In genomic region chr12:125159687-125160086, GRCh38 we compare ENCODE assay signal across 14 cellular contexts. TPM values are rescaled to one million over a fixed set of nuclear protein-coding genes. Genes with fewer than 3 reads are reported as not detected.
"Had no signal": no experiment of that assay in that cellular context is flagged by ENCODE, and none has a peak within 500 bp of the region (broad histone marks: within the 10 kb centered on the region; RNA-seq: fewer than 3 reads in every experiment).

No MANE protein-coding gene starts in this region.

- ATAC-seq: left lobe of liver; psoas muscle; stimulated activated naive CD8-positive, alpha-beta T cell treated with anti-CD3 and anti-CD28 coated beads, Interleukin-15, Interleukin-2, amounts not matched to agents 100 U/mL and 50 U/mL, for 24 hours had no signal

- DNase-seq: activated B cell treated with CpG ODN at 0.5 μM for 24 hours; activated CD4-positive, alpha-beta T cell treated with anti-CD3 and anti-CD28 coated beads, Interleukin-2, amount 10 ng/mL, durations not matched to agents 24 days and 14 days; activated naive CD4-positive, alpha-beta T cell treated with anti-CD3 and anti-CD28 coated beads for 36 hours; glutamatergic neuron; psoas muscle; sigmoid colon; stimulated activated CD4-positive, alpha-beta T cell treated with anti-CD3 and anti-CD28 coated beads, Interleukin-12 subunit alpha, Interleukin-12 subunit beta, amount 100 ng/mL, for 4 hours; stimulated activated naive CD8-positive, alpha-beta T cell treated with anti-CD3 and anti-CD28 coated beads, Interleukin-15, Interleukin-2, amounts not matched to agents 100 U/mL and 50 U/mL, for 24 hours had no signal

- H3K27ac ChIP-seq: esophagus muscularis mucosa, psoas muscle, sigmoid colon, suprapubic skin had no signal

- H3K36me3 Mint-ChIP-seq: type B pancreatic cell had no signal

- H3K27ac Mint-ChIP-seq: activated B cell treated with CpG ODN at 0.5 μM for 24 hours; activated CD4-positive, alpha-beta T cell treated with anti-CD3 and anti-CD28 coated beads, Interleukin-2, amount 10 ng/mL, durations not matched to agents 24 days and 14 days; activated naive CD4-positive, alpha-beta T cell treated with anti-CD3 and anti-CD28 coated beads for 36 hours; activated T-helper 1 cell treated with anti-CD3 and anti-CD28 coated beads, Interleukin-12 subunit alpha, Interleukin-12 subunit beta, Interleukin-2, Interleukin-4 antibody, amounts not matched to agents 30 ng/mL and 10 ng/mL and 1 ng/mL, durations not matched to agents 14 hours and 24 hours and 36 hours; nephron; type B pancreatic cell had no signal

- H3K9me3 Mint-ChIP-seq: activated CD4-positive, alpha-beta T cell treated with anti-CD3 and anti-CD28 coated beads, Interleukin-2, amount 10 ng/mL, durations not matched to agents 24 days and 14 days; activated T-helper 1 cell treated with anti-CD3 and anti-CD28 coated beads, Interleukin-12 subunit alpha, Interleukin-12 subunit beta, Interleukin-2, Interleukin-4 antibody, amounts not matched to agents 30 ng/mL and 10 ng/mL and 1 ng/mL, durations not matched to agents 14 hours and 24 hours and 36 hours; type B pancreatic cell had no signal

- H3K27me3 ChIP-seq: esophagus muscularis mucosa, sigmoid colon, suprapubic skin had no signal

- H3K4me3 ChIP-seq: esophagus muscularis mucosa, psoas muscle, sigmoid colon, suprapubic skin had no signal

- H3K36me3 ChIP-seq: esophagus muscularis mucosa, sigmoid colon, suprapubic skin had no signal

- H3K4me1 Mint-ChIP-seq: activated B cell treated with CpG ODN at 0.5 μM for 24 hours; activated CD4-positive, alpha-beta T cell treated with anti-CD3 and anti-CD28 coated beads, Interleukin-2, amount 10 ng/mL, durations not matched to agents 24 days and 14 days; nephron had no signal

- H3K4me3 Mint-ChIP-seq: activated B cell treated with CpG ODN at 0.5 μM for 24 hours; activated CD4-positive, alpha-beta T cell treated with anti-CD3 and anti-CD28 coated beads, Interleukin-2, amount 10 ng/mL, durations not matched to agents 24 days and 14 days; activated naive CD4-positive, alpha-beta T cell treated with anti-CD3 and anti-CD28 coated beads for 36 hours; activated T-helper 1 cell treated with anti-CD3 and anti-CD28 coated beads, Interleukin-12 subunit alpha, Interleukin-12 subunit beta, Interleukin-2, Interleukin-4 antibody, amounts not matched to agents 30 ng/mL and 10 ng/mL and 1 ng/mL, durations not matched to agents 14 hours and 24 hours and 36 hours; nephron; type B pancreatic cell had no signal

- H3K9me3 ChIP-seq: psoas muscle, suprapubic skin had no signal

- H3K4me1 ChIP-seq: psoas muscle, sigmoid colon, suprapubic skin had no signal

RNA-seq across cellular contexts. Expression of gene TMEM132B, which starts 26.5 kb away (rescaled TPM):
- total RNA-seq: activated B cell treated with CpG ODN at 0.5 μM for 24 hours; activated CD4-positive, alpha-beta T cell treated with anti-CD3 and anti-CD28 coated beads, Interleukin-2, amount 10 ng/mL, durations not matched to agents 24 days and 14 days; activated naive CD4-positive, alpha-beta T cell treated with anti-CD3 and anti-CD28 coated beads for 36 hours; activated T-helper 1 cell treated with anti-CD3 and anti-CD28 coated beads, Interleukin-12 subunit alpha, Interleukin-12 subunit beta, Interleukin-2, Interleukin-4 antibody, amounts not matched to agents 30 ng/mL and 10 ng/mL and 1 ng/mL, durations not matched to agents 14 hours and 24 hours and 36 hours had no signal
